Comparison of ENCODE assay signal across 20 cellular contexts in the genomic region with DNA sequence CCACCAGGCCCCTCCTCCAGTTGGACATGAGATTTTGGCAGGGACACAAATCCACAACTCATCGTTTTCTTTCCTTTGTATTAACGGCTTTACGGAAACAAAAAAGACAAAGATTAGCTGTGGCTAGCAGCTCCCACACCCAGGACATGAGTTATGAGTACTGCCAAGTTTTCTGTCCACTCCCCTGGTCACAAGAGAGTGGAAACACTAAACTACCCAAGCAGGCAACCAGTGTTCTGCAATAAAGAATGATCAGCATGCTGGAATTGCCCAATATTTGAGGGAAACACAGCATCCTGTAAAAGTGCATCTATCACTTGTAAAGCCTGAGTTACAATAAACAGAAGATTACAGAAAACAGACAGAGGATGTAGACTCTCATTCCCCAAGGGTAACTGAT.
"Had no signal": no experiment of that assay in that cellular context is flagged by ENCODE, and none has a peak within 500 bp of the region (broad histone marks: within the 10 kb centered on the region; RNA-seq: fewer than 3 reads in every experiment).

No MANE protein-coding gene starts in this region.

- DNase-seq: activated CD4-positive, alpha-beta T cell treated with anti-CD3 and anti-CD28 coated beads, Interleukin-2, amount 10 ng/mL, durations not matched to agents 24 days and 14 days; activated CD4-positive, CD25-positive, alpha-beta regulatory T cell; activated CD8-positive, alpha-beta T cell treated with anti-CD3 and anti-CD28 coated beads for 36 hours; activated naive CD4-positive, alpha-beta T cell treated with anti-CD3 and anti-CD28 coated beads for 36 hours; activated naive CD8-positive, alpha-beta T cell treated with anti-CD3 and anti-CD28 coated beads, Interleukin-2, amount 50 U/mL, for 24 hours; activated T-cell treated with anti-CD3 and anti-CD28 coated beads, Interleukin-2, amount 50 U/mL, for 1 hour; anterior cingulate cortex; effector CD8-positive, alpha-beta T cell; foreskin melanocyte; glutamatergic neuron; hippocampal formation; left colon; right lobe of liver; stimulated activated CD4-positive, alpha-beta T cell treated with anti-CD3 and anti-CD28 coated beads, Interleukin-4, amount 100 ng/mL, for 24 hours; T-helper 1 cell; T-helper 9 cell; upper lobe of right lung had no signal

- H3K27ac ChIP-seq: prostate gland, right lobe of liver, upper lobe of right lung had no signal

- H3K9me3 ChIP-seq: prostate gland, right lobe of liver, upper lobe of right lung had no signal

- H3K4me1 ChIP-seq: prostate gland, right lobe of liver, upper lobe of right lung had no signal

- H3K4me3 ChIP-seq: prostate gland, right lobe of liver, upper lobe of right lung had no signal

- H3K36me3 ChIP-seq: prostate gland, right lobe of liver, upper lobe of right lung had no signal

- H3K27me3 ChIP-seq: right lobe of liver, upper lobe of right lung had no signal

- ATAC-seq: activated CD8-positive, alpha-beta T cell treated with anti-CD3 and anti-CD28 coated beads for 36 hours; activated naive CD8-positive, alpha-beta T cell treated with anti-CD3 and anti-CD28 coated beads, Interleukin-2, amount 50 U/mL, for 24 hours; left colon; right lobe of liver; SK-N-SH treated with all-trans-retinoic acid at 6 μM for 48 hours; stimulated activated effector memory CD8-positive, alpha-beta T cell treated with anti-CD3 and anti-CD28 coated beads, Interleukin-12 subunit alpha, Interleukin-12 subunit beta, amount 100 ng/mL, for 72 hours; upper lobe of right lung had no signal
